In the genomic region with DNA sequence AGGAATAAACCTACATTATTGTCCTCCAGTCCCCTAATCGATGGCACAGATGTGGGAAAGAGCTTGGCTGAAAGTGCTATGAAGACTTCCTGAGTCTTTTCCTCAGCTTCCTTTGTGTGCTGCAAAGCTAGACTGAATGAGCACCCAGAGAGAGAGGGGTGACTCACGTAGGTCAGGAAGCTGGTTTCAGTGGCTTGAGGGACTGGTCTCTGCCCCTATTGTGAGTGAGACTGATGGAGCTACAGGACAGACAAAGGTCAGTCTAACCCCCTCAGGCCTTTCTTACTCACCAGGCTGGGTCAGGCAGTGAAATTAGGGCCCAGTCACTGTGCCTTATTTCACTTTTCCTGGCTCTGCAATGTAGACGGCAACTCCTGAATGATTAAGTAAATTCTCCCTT, we compare ENCODE assay signal across 1 cellular context.
TF ChIP-seq lines count a peak whose summit lies in the region.

No MANE protein-coding gene starts in this region.

TF ChIP-seq in K562, 482 proteins besides CTCF, POLR2A, EP300 and RAD21 (continued from another document):
- TF ChIP-seq, protein P1, sequence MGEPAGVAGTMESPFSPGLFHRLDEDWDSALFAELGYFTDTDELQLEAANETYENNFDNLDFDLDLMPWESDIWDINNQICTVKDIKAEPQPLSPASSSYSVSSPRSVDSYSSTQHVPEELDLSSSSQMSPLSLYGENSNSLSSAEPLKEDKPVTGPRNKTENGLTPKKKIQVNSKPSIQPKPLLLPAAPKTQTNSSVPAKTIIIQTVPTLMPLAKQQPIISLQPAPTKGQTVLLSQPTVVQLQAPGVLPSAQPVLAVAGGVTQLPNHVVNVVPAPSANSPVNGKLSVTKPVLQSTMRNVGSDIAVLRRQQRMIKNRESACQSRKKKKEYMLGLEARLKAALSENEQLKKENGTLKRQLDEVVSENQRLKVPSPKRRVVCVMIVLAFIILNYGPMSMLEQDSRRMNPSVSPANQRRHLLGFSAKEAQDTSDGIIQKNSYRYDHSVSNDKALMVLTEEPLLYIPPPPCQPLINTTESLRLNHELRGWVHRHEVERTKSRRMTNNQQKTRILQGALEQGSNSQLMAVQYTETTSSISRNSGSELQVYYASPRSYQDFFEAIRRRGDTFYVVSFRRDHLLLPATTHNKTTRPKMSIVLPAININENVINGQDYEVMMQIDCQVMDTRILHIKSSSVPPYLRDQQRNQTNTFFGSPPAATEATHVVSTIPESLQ (CRISPR knock-in tag; IDR thresholded peaks at IDR 0.05), result no peak
